ENCODE assay signal across 15 cellular contexts in genomic region chr15:61459785-61460707, GRCh38.
DNase-seq lines count a peak whose midpoint lies in the region; ATAC-seq and TF ChIP-seq lines count a peak whose summit lies in the region.
"Had no signal": no experiment of that assay in that cellular context is flagged by ENCODE, and none has a peak within 500 bp of the region (broad histone marks: within the 10 kb centered on the region; RNA-seq: fewer than 3 reads in every experiment).

No MANE protein-coding gene starts in this region.

- H3K36me3 ChIP-seq in right lobe of liver = no peaks in the 10 kb centered on the region
- H3K36me3 ChIP-seq in thyroid gland = no peaks in the 10 kb centered on the region
- H3K36me3 ChIP-seq: tibial nerve had no signal

- in situ Hi-C loops in ACHN (cut with HindIII; ENCODE audit: low pct_ligation_motif_present, low pct_unique_long_range_greater_than_20kb, low sequenced_read_pairs) = no loop called here

- H3K27ac ChIP-seq in right lobe of liver (no peak overlapping the region), thyroid gland (no peak overlapping the region)
- H3K27ac ChIP-seq: SK-N-MC, tibial nerve had no signal

- 59% methylated on average over 8 of the region's 9 CpGs for WGBS in right lobe of liver (ENCODE audit: insufficient coverage, low coverage, low lambda C conversion rate, missing lambda C conversion rate)
- WGBS in thyroid gland, 2 donors = 59 to 73% methylated on average over 8 to 9 of the region's 9 CpGs

- TF ChIP-seq POLR2A in right lobe of liver (IDR thresholded peaks at IDR 0.05) = peak; percentile 28
- TF ChIP-seq POLR2A in thyroid gland (IDR thresholded peaks at IDR 0.05) = no peak

- TF ChIP-seq CTCF in AG09309 (IDR thresholded peaks at IDR 0.05; ENCODE audit: control insufficient read depth, insufficient read depth, low read depth, low read length, missing control alignments) (no peak), right lobe of liver (IDR thresholded peaks at IDR 0.05) (no peak), thyroid gland (IDR thresholded peaks at IDR 0.05) (no peak)

- H3K4me3 ChIP-seq in AG09309 (ENCODE audit: control insufficient read depth, low read depth, low read length) = no peak overlapping the region
- no peak overlapping the region for H3K4me3 ChIP-seq in right lobe of liver
- no peak overlapping the region for H3K4me3 ChIP-seq in thyroid gland (replicated peaks in 1 of 3)
- H3K4me3 ChIP-seq: SK-N-MC, tibial nerve had no signal

- H3K27me3 ChIP-seq in right lobe of liver (no peaks in the 10 kb centered on the region), thyroid gland (no peaks in the 10 kb centered on the region)
- H3K27me3 ChIP-seq: tibial nerve had no signal

- DNase-seq in AG09309 (ENCODE audit: low read depth) = peak; percentile 42
- peak; percentile 90 for DNase-seq in NCI-H226
- DNase-seq in brain pericyte (ENCODE audit: low read depth, low spot score) = peak; percentile 3
- no peak for DNase-seq in right lobe of liver
- DNase-seq in ACHN = no peak
- DNase-seq in thyroid gland = no peak
- DNase-seq: activated B cell treated with CpG ODN at 0.5 μM for 24 hours; activated naive CD8-positive, alpha-beta T cell treated with anti-CD3 and anti-CD28 coated beads, Interleukin-2, amount 50 U/mL, for 24 hours; effector CD8-positive, alpha-beta T cell; NCI-H526; right cardiac atrium had no signal

- intact Hi-C loops in right lobe of liver (cut with DNase I) = no loop called here
- intact Hi-C loops in thyroid gland (cut with DNase I) = no loop called here

- peak; percentile 10 to 72 (median 38) for ATAC-seq in right lobe of liver
- no peak for ATAC-seq in GM21576 (IDR thresholded peaks at IDR 0.05; ENCODE audit: unreplicated experiment)
- no peak for ATAC-seq in HG03175 (IDR thresholded peaks at IDR 0.05; ENCODE audit: unreplicated experiment)
- ATAC-seq: activated naive CD8-positive, alpha-beta T cell treated with anti-CD3 and anti-CD28 coated beads, Interleukin-2, amount 50 U/mL, for 24 hours had no signal

- H3K9me3 ChIP-seq in right lobe of liver (no peaks in the 10 kb centered on the region), thyroid gland (no peaks in the 10 kb centered on the region)
- H3K9me3 ChIP-seq: tibial nerve had no signal

- peaks cover 0 to 26% (median 9%) of the 10 kb centered on the region in 4 donors for H3K4me1 ChIP-seq in right lobe of liver
- no peaks in the 10 kb centered on the region for H3K4me1 ChIP-seq in thyroid gland
- H3K4me1 ChIP-seq: tibial nerve had no signal

Comparison
In these comparisons a context has a peak if more than half of its experiments do, and no peak if none do; other contexts are left out.
1. DNase-seq: peak in AG09309 (single experiment), NCI-H226 (single experiment) and brain pericyte (single experiment); none in right lobe of liver (0 of 3), ACHN (single experiment) and thyroid gland (0 of 2).
2. ATAC-seq: peak in right lobe of liver (4 of 4); none in GM21576 (single experiment) and HG03175 (single experiment).